ENCODE assay signal across 11 cellular contexts in the genomic region with DNA sequence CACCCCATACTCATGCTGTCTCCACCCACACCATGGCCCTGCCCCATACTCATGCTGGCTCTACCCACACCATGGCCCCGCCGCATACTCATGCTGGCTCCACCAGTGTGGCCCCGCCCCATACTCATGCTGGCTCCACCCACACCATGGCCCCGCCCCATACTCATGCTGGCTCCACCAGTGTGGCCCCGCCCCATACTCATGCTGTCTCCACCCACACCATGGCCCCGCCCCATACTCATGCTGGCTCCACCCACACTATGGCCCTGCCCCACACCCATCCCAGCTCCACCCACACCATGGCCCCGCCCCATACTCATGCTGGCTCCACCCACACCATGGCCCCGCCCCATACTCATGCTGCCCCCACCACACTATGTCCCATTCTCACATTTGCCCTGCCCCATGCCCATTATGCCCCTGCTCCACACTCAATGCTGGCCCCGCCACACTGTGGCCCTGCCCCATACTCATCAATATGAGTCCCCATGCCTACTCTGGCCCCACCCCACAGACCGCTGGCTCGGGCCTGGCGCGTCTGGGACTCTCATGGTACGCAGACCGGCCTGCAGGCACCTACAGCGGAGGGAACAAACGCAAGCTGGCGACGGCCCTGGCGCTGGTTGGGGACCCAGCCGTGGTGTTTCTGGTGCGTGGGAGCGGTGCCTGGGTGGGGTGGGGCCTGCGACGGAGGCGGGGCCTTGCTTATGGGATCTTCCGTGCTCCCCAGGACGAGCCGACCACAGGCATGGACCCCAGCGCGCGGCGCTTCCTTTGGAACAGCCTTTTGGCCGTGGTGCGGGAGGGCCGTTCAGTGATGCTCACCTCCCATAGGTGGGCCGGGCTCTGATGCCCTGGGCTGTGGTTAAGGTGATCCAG. TPM values are rescaled to one million over a fixed set of nuclear protein-coding genes. Genes with fewer than 3 reads are reported as not detected.
DNase-seq lines count a peak whose midpoint lies in the region; ATAC-seq and TF ChIP-seq lines count a peak whose summit lies in the region.
"Had no signal": no experiment of that assay in that cellular context is flagged by ENCODE, and none has a peak within 500 bp of the region (broad histone marks: within the 10 kb centered on the region; RNA-seq: fewer than 3 reads in every experiment).

No MANE protein-coding gene starts in this region.

- TF ChIP-seq CTCF in GM06990 (IDR thresholded peaks at IDR 0.05; ENCODE audit: insufficient read depth, low read length, poor library complexity, severe bottlenecking) = no peak
- TF ChIP-seq CTCF in mucosa of descending colon (IDR thresholded peaks at IDR 0.05) = no peak
- TF ChIP-seq CTCF in omental fat pad (IDR thresholded peaks at IDR 0.05) = no peak

- intact Hi-C loops in mucosa of descending colon (cut with DNase I, micrococcal nuclease) = no loop called here

- H3K27me3 ChIP-seq in GM06990 (replicated peaks; ENCODE audit: control insufficient read depth, insufficient read depth, low read length) = no peaks in the 10 kb centered on the region

- H3K36me3 ChIP-seq in GM06990 (ENCODE audit: control insufficient read depth, insufficient read depth, low read length) = no peaks in the 10 kb centered on the region; the same call in none of the 2 replicates
- no peaks in the 10 kb centered on the region for H3K36me3 ChIP-seq in mucosa of descending colon (ENCODE audit: low read depth)

- no peak overlapping the region for H3K4me3 ChIP-seq in GM06990 (replicated peaks; ENCODE audit: low read depth, low read length)
- no peak overlapping the region for H3K4me3 ChIP-seq in mucosa of descending colon

- H3K9me3 ChIP-seq in mucosa of descending colon = peaks cover 4% of the 10 kb centered on the region

- ATAC-seq in mucosa of descending colon = no peak
- no peak for ATAC-seq in GM18511 (IDR thresholded peaks at IDR 0.05; ENCODE audit: unreplicated experiment)
- no peak for ATAC-seq in omental fat pad (ENCODE audit: low FRiP score)
- no peak for ATAC-seq in GM18520 (IDR thresholded peaks at IDR 0.05; ENCODE audit: unreplicated experiment)
- ATAC-seq: esophagus mucosa had no signal

- DNase-seq in GM06990 (ENCODE audit: extremely low read depth, insufficient read length) (peak; percentile 79), NAMALWA (ENCODE audit: low spot score) (peak; percentile 96), mucosa of descending colon (peak; percentile 35 to 78 (median 59)), iPS-NIHi11 (ENCODE audit: low spot score) (no peak), omental fat pad (ENCODE audit: low spot score) (no peak)
- DNase-seq in activated T-cell treated with anti-CD3 and anti-CD28 coated beads, Interleukin-2, amount 50 U/mL, for 1 hour = peak; percentile 78
- DNase-seq: activated T-cell treated with anti-CD3 and anti-CD28 coated beads, Interleukin-2, amount 50 U/mL, for 4 hours; NCI-H2107 had no signal

- peaks cover 30% of the 10 kb centered on the region for H3K4me1 ChIP-seq in mucosa of descending colon (ENCODE audit: low read depth)

RNA-seq across cellular contexts. Expression of gene ARHGAP45, which starts 3.7 kb away (rescaled TPM):
- total RNA-seq in mucosa of descending colon (10 to 100 TPM; 33.9 to 64.3 (median 58.8) TPM), omental fat pad (10 to 100 TPM; 21.4 to 97.6 (median 36.3) TPM)

RNA-seq across cellular contexts. Expression of gene ABCA7, which starts 23.4 kb away (rescaled TPM):
- total RNA-seq in mucosa of descending colon (10 to 100 TPM; 23.5 to 25.6 (median 25.6) TPM), omental fat pad (10 to 100 TPM; 10.3 to 29.8 (median 15.9) TPM)

RNA-seq across cellular contexts. Expression of gene POLR2E, which starts 31.9 kb away (rescaled TPM):
- 100 to 1,000 TPM; 108 to 138 (median 133) TPM for total RNA-seq in mucosa of descending colon
- total RNA-seq in omental fat pad = 100 to 1,000 TPM; 151 to 216 (median 188) TPM

RNA-seq across cellular contexts. Expression of gene CNN2, which starts 36.9 kb away (rescaled TPM):
- total RNA-seq in mucosa of descending colon (10 to 100 TPM; 65.0 to 88.8 (median 84.7) TPM), omental fat pad (10 to 100 TPM; 39.6 to 75.4 (median 60.8) TPM)

RNA-seq across cellular contexts. Expression of gene GPX4, which starts 40.5 kb away (rescaled TPM):
- total RNA-seq in mucosa of descending colon (100 to 1,000 TPM; 126 to 187 (median 144) TPM), omental fat pad (1,000 to 10,000 TPM in 1 of 4 donors, 100 to 1,000 TPM in 3; 429 to 1,640 (median 892) TPM)

Comparison
In these comparisons a context has a peak if more than half of its experiments do, and no peak if none do; other contexts are left out.
1. DNase-seq: peak in GM06990 (single experiment), NAMALWA (single experiment), activated T-cell treated with anti-CD3 and anti-CD28 coated beads, Interleukin-2, amount 50 U/mL, for 1 hour (single experiment) and mucosa of descending colon (3 of 3); none in iPS-NIHi11 (single experiment) and omental fat pad (single experiment).